Comparison of ENCODE assay signal across 1 cellular context in genomic region chr1:99717005-99717404, GRCh38.
TF ChIP-seq lines count a peak whose summit lies in the region.

No MANE protein-coding gene starts in this region.

TF ChIP-seq in K562, 482 proteins besides CTCF, POLR2A, EP300 and RAD21 (continued from another document and continues in another):
- TF ChIP-seq RERE (CRISPR knock-in tag; IDR thresholded peaks at IDR 0.05; ENCODE audit: borderline replicate concordance) (no peak), MTF1 (CRISPR knock-in tag; IDR thresholded peaks at IDR 0.05; ENCODE audit: borderline replicate concordance) (no peak), HCFC1 (IDR thresholded peaks at IDR 0.05; ENCODE audit: low read depth, low read length) (no peak), ZBTB17 (CRISPR knock-in tag; IDR thresholded peaks at IDR 0.05) (no peak), IRF1 (CRISPR knock-in tag; IDR thresholded peaks at IDR 0.05; ENCODE audit: borderline replicate concordance) (no peak), NR0B1 (IDR thresholded peaks at IDR 0.05; ENCODE audit: partially characterized antibody) (no peak), TCF3 (CRISPR knock-in tag; IDR thresholded peaks at IDR 0.05) (peak; percentile 79), L3MBTL2 (IDR thresholded peaks at IDR 0.05) (no peak), MTA2 (IDR thresholded peaks at IDR 0.05; ENCODE audit: low read depth) (peak; percentile 48), BRF1 (IDR thresholded peaks at IDR 0.05; ENCODE audit: borderline replicate concordance, extremely low read depth, insufficient read length) (no peak), ETS2 (tag; IDR thresholded peaks at IDR 0.05; ENCODE audit: borderline replicate concordance, poor library complexity, severe bottlenecking) (no peak), MEIS2 (IDR thresholded peaks at IDR 0.05; ENCODE audit: partially characterized antibody) (no peak), ATF4 (CRISPR knock-in tag; IDR thresholded peaks at IDR 0.05) (no peak), TFE3 (CRISPR knock-in tag; IDR thresholded peaks at IDR 0.05) (no peak), SPI1 (IDR thresholded peaks at IDR 0.05; ENCODE audit: borderline replicate concordance, low read depth, low read length) (no peak), ASH1L (IDR thresholded peaks at IDR 0.05; ENCODE audit: borderline replicate concordance, low read depth, partially characterized antibody) (no peak), ATF3 (IDR thresholded peaks at IDR 0.05) (no peak), ATF3 (CRISPR knock-in tag; conservative IDR thresholded peaks at IDR 0.05) (no peak), ARID3A (IDR thresholded peaks at IDR 0.05; ENCODE audit: borderline replicate concordance, low read depth, low read length) (peak; percentile 68; the same call in 1 of the 2 replicates), ZNF707 (CRISPR knock-in tag; conservative IDR thresholded peaks at IDR 0.05) (no peak), PHTF2 (CRISPR knock-in tag; IDR thresholded peaks at IDR 0.05) (no peak), ZFP1 (CRISPR knock-in tag; IDR thresholded peaks at IDR 0.05) (no peak), ZMIZ1 (IDR thresholded peaks at IDR 0.05; ENCODE audit: low read depth in 2 of 2, low read length in 2 of 2) (no peak), EWSR1 (IDR thresholded peaks at IDR 0.05; ENCODE audit: borderline replicate concordance, low read depth, partially characterized antibody) (no peak), ZNF23 (CRISPR knock-in tag; IDR thresholded peaks at IDR 0.05) (no peak), HOMEZ (CRISPR knock-in tag; IDR thresholded peaks at IDR 0.05) (no peak), NCOA4 (IDR thresholded peaks at IDR 0.05; ENCODE audit: partially characterized antibody) (no peak), E4F1 (CRISPR knock-in tag; IDR thresholded peaks at IDR 0.05; ENCODE audit: borderline replicate concordance) (no peak), SIN3B (IDR thresholded peaks at IDR 0.05; ENCODE audit: low read depth) (no peak), MAFG (tag; conservative IDR thresholded peaks at IDR 0.05) (no peak), DIDO1 (tag; IDR thresholded peaks at IDR 0.05; ENCODE audit: low read depth) (no peak), XRCC3 (IDR thresholded peaks at IDR 0.05) (no peak)
